8 cellular contexts compared by ENCODE assay signal in genomic region chr11:118607401-118608267, GRCh38. TPM values are rescaled to one million over a fixed set of nuclear protein-coding genes. Genes with fewer than 3 reads are reported as not detected.
DNase-seq lines count a peak whose midpoint lies in the region; ATAC-seq and TF ChIP-seq lines count a peak whose summit lies in the region.

Gene PHLDB1, plus strand, starts transcription at chr11:118607615. Its CDS starts 6,222 bp downstream, at chr11:118613837.

- no peaks in the 10 kb centered on the region for H3K36me3 ChIP-seq in body of pancreas (replicated peaks in 1 of 2; ENCODE audit: insufficient read depth in 1 of 2, low read depth in 2 of 2)
- H3K36me3 ChIP-seq in psoas muscle (ENCODE audit: insufficient read depth in 1 of 2, low read depth in 1 of 2) = peaks cover 0 to 4% of the 10 kb centered on the region in 2 donors

- peaks cover 67% of the 10 kb centered on the region for H3K4me1 ChIP-seq in body of pancreas
- H3K4me1 ChIP-seq in psoas muscle = peaks cover 5% of the 10 kb centered on the region

- peak in 6 of 7 experiments; percentile 17 to 51 (median 39) for TF ChIP-seq CTCF in body of pancreas (IDR thresholded peaks at IDR 0.05)
- TF ChIP-seq CTCF in psoas muscle (IDR thresholded peaks at IDR 0.05) = peak; percentile 47

- peak; percentile 34; the same call in 1 of the 2 replicates for TF ChIP-seq RAD21 in Ishikawa (IDR thresholded peaks at IDR 0.05; ENCODE audit: low read depth)

- peak; percentile 37 to 66 (median 65) for TF ChIP-seq POLR2A in body of pancreas (IDR thresholded peaks at IDR 0.05)

- peak within 1 kb of the TSS; percentile 18 to 27 for H3K4me3 ChIP-seq in body of pancreas
- H3K4me3 ChIP-seq in psoas muscle = peak within 1 kb of the TSS; percentile 88

- TF ChIP-seq EP300 in Ishikawa (IDR thresholded peaks at IDR 0.05; ENCODE audit: borderline replicate concordance) = no peak

- ATAC-seq in body of pancreas (peak; percentile 54), psoas muscle (peak; percentile 63 to 82 (median 75)), GM19328 (IDR thresholded peaks at IDR 0.05; ENCODE audit: unreplicated experiment) (no peak), GM19395 (IDR thresholded peaks at IDR 0.05; ENCODE audit: unreplicated experiment) (no peak)

- DNase-seq in COR-L47 (lab: John Stamatoyannopoulos, UW) (peak; percentile 50), T-helper 9 cell (peak; percentile 55), body of pancreas (peak; percentile 62 to 66 (median 66)), hippocampal formation (lab: John Stamatoyannopoulos, UW) (peak; percentile 82 to 85), psoas muscle (peak; percentile 72 to 86)

- intact Hi-C loops in body of pancreas (cut with DNase I) = no loop called here
- intact Hi-C loops in psoas muscle (cut with DNase I) = loop anchor here (5.0 kb wide), 3 partner anchors 35 to 1075 kb away; no protein-coding TSS in a partner anchor

- H3K27ac ChIP-seq in body of pancreas (peak within 1 kb of the TSS; percentile 73 to 87 (median 80)), psoas muscle (peak within 1 kb of the TSS; percentile 81)

- no peaks in the 10 kb centered on the region for H3K9me3 ChIP-seq in body of pancreas
- no peaks in the 10 kb centered on the region for H3K9me3 ChIP-seq in psoas muscle

- WGBS in body of pancreas, 2 donors = 1 to 13% methylated on average over 8 to 52 of the region's 62 CpGs
- 1 to 2% (median 1%) methylated on average over 37 to 62 of the region's 62 CpGs for WGBS in psoas muscle, 3 donors

- H3K27me3 ChIP-seq in body of pancreas (no peaks in the 10 kb centered on the region), psoas muscle (ENCODE audit: insufficient read depth in 3 of 3, low read length in 2 of 3) (no peaks in the 10 kb centered on the region)

TF ChIP-seq in Ishikawa, 13 proteins besides CTCF, POLR2A, EP300 and RAD21:
- TF ChIP-seq ZBTB7A (IDR thresholded peaks at IDR 0.05; ENCODE audit: low read depth) = peak; percentile 50; the same call in 1 of the 2 replicates
- no peak for TF ChIP-seq TAF1 (IDR thresholded peaks at IDR 0.05; ENCODE audit: low read depth)
- no peak for TF ChIP-seq TEAD4 (IDR thresholded peaks at IDR 0.05)
TF ChIP-seq in Ishikawa: peak in this region for 1.

RNA-seq across cellular contexts. Expression of gene PHLDB1, which starts in this region (rescaled TPM):
- total RNA-seq in body of pancreas = 100 to 1,000 TPM in 1 of 2 donors, 10 to 100 TPM in 1; 71.9 to 166 TPM
- total RNA-seq in psoas muscle = 10 to 100 TPM; 27.7 to 45.8 (median 34.2) TPM
- polyA plus RNA-seq in psoas muscle = 10 to 100 TPM; 12.6 to 19.2 (median 12.7) TPM

Comparison
In these comparisons a context has a peak if more than half of its experiments do, and no peak if none do; other contexts are left out.
1. ATAC-seq: peak in body of pancreas (single experiment) and psoas muscle (4 of 4); none in GM19328 (single experiment) and GM19395 (single experiment).
2. Peak in every context shown above with its lines, with median percentiles within 50 percentile points of each other: DNase-seq.